In genomic region chr1:26190373-26190987, GRCh38 we compare ENCODE assay signal across 10 cellular contexts. TPM values are rescaled to one million over a fixed set of nuclear protein-coding genes. Genes with fewer than 3 reads are reported as not detected.
DNase-seq lines count a peak whose midpoint lies in the region; ATAC-seq and FAIRE-seq lines count a peak whose summit lies in the region.
"Had no signal": no experiment of that assay in that cellular context is flagged by ENCODE, and none has a peak within 500 bp of the region (broad histone marks: within the 10 kb centered on the region; RNA-seq: fewer than 3 reads in every experiment).

Gene CATSPER4 (plus strand): TSS chr1:26190602. CDS start chr1:26190628, 26 bp downstream.

- H3K9me3 Mint-ChIP-seq in activated CD4-positive, alpha-beta T cell treated with anti-CD3 and anti-CD28 coated beads, Interleukin-2, amount 10 ng/mL, durations not matched to agents 24 days and 14 days = peaks cover 4% of the 10 kb centered on the region
- H3K9me3 Mint-ChIP-seq: stimulated activated naive CD8-positive, alpha-beta T cell treated with anti-CD3 and anti-CD28 coated beads, Interleukin-15, amount 100 ng/mL, for 72 hours had no signal

- H3K27me3 ChIP-seq in small intestine (ENCODE audit: control insufficient read depth in 2 of 2, insufficient read depth in 2 of 2, low read length in 2 of 2) (no peaks in the 10 kb centered on the region), aorta (ENCODE audit: control insufficient read depth in 1 of 2, insufficient read depth in 2 of 2, low read length in 1 of 2) (no peaks in the 10 kb centered on the region)

- 52 to 64% (median 58%) methylated on average over 16 of the region's 16 CpGs for WGBS in small intestine, 3 donors
- 48 to 57% methylated on average over 16 of the region's 16 CpGs for WGBS in aorta, 2 donors

- H3K36me3 ChIP-seq in small intestine (ENCODE audit: control insufficient read depth in 2 of 2, insufficient read depth in 2 of 2, low read length in 2 of 2) (peaks cover 2 to 8% of the 10 kb centered on the region in 2 donors), aorta (ENCODE audit: control insufficient read depth in 1 of 2, insufficient read depth in 2 of 2, low read length in 1 of 2) (no peaks in the 10 kb centered on the region)

- H3K27ac Mint-ChIP-seq in activated CD4-positive, alpha-beta T cell treated with anti-CD3 and anti-CD28 coated beads, Interleukin-2, amount 10 ng/mL, durations not matched to agents 24 days and 14 days = no peak within 1 kb of the TSS

- H3K9me3 ChIP-seq in small intestine (ENCODE audit: control insufficient read depth, low read depth) = no peaks in the 10 kb centered on the region
- H3K9me3 ChIP-seq in aorta (ENCODE audit: control insufficient read depth, low read length) = no peaks in the 10 kb centered on the region

- H3K4me3 ChIP-seq in small intestine (ENCODE audit: low read depth in 1 of 2, low read length in 2 of 2) = no peak within 1 kb of the TSS
- H3K4me3 ChIP-seq in aorta (ENCODE audit: low read length in 2 of 2) = no peak within 1 kb of the TSS

- H3K4me3 Mint-ChIP-seq in activated CD4-positive, alpha-beta T cell treated with anti-CD3 and anti-CD28 coated beads, Interleukin-2, amount 10 ng/mL, durations not matched to agents 24 days and 14 days = peak within 1 kb of the TSS; percentile 47

- peaks cover 24% of the 10 kb centered on the region for H3K4me1 Mint-ChIP-seq in activated CD4-positive, alpha-beta T cell treated with anti-CD3 and anti-CD28 coated beads, Interleukin-2, amount 10 ng/mL, durations not matched to agents 24 days and 14 days

- peak; percentile 57 for DNase-seq in activated CD4-positive, alpha-beta T cell treated with anti-CD3 and anti-CD28 coated beads, Interleukin-2, amount 10 ng/mL, durations not matched to agents 24 days and 14 days
- DNase-seq in activated CD4-positive, alpha-beta T cell treated with anti-CD3 and anti-CD28 coated beads, Interleukin-2, amount 50 U/mL, for 4 hours = no peak
- DNase-seq in RCC 7860 (ENCODE audit: low spot score) (peak; percentile 64), fibroblast of peridontal ligament (ENCODE audit: extremely low read depth) (peak; percentile 13), small intestine (peak; percentile 10), AG08396 (ENCODE audit: low spot score) (no peak), aorta (no peak)
- DNase-seq: stimulated activated naive CD8-positive, alpha-beta T cell treated with anti-CD3 and anti-CD28 coated beads, Interleukin-15, amount 100 ng/mL, for 72 hours had no signal

- intact Hi-C loops in activated CD4-positive, alpha-beta T cell treated with anti-CD3 and anti-CD28 coated beads, Interleukin-2, amount 10 ng/mL, durations not matched to agents 24 days and 14 days (cut with micrococcal nuclease) = no loop called here
- intact Hi-C loops in aorta (cut with DNase I) = no loop called here

- peaks cover 2% of the 10 kb centered on the region for H3K27me3 Mint-ChIP-seq in activated CD4-positive, alpha-beta T cell treated with anti-CD3 and anti-CD28 coated beads, Interleukin-2, amount 10 ng/mL, durations not matched to agents 24 days and 14 days
- H3K27me3 Mint-ChIP-seq: stimulated activated naive CD8-positive, alpha-beta T cell treated with anti-CD3 and anti-CD28 coated beads, Interleukin-15, amount 100 ng/mL, for 72 hours had no signal

- no peaks in the 10 kb centered on the region for H3K36me3 Mint-ChIP-seq in activated CD4-positive, alpha-beta T cell treated with anti-CD3 and anti-CD28 coated beads, Interleukin-2, amount 10 ng/mL, durations not matched to agents 24 days and 14 days (ENCODE audit: low read depth)

- H3K4me1 ChIP-seq in small intestine (ENCODE audit: control insufficient read depth in 2 of 2, insufficient read depth in 1 of 2, low read depth in 1 of 2, low read length in 1 of 2) (no peaks in the 10 kb centered on the region), aorta (ENCODE audit: control insufficient read depth in 1 of 2, insufficient read depth in 2 of 2, low read length in 2 of 2) (no peaks in the 10 kb centered on the region)

- no peak for ATAC-seq in HG02973 (IDR thresholded peaks at IDR 0.05; ENCODE audit: unreplicated experiment)
- no peak for ATAC-seq in aorta (ENCODE audit: low FRiP score)
- ATAC-seq: stimulated activated naive CD8-positive, alpha-beta T cell treated with anti-CD3 and anti-CD28 coated beads, Interleukin-15, amount 100 ng/mL, for 72 hours had no signal

- no peak within 1 kb of the TSS for H3K27ac ChIP-seq in small intestine (ENCODE audit: low read depth in 1 of 2, low read length in 1 of 2)
- no peak within 1 kb of the TSS for H3K27ac ChIP-seq in aorta (ENCODE audit: low read depth in 1 of 2, low read length in 2 of 2)

- FAIRE-seq in RCC 7860 (lab: Jason Lieb, UNC) (no peak), small intestine (lab: Jason Lieb, UNC) (no peak)
- FAIRE-seq: G401.6 had no signal

RNA-seq across cellular contexts. Expression of gene CATSPER4, which starts in this region (rescaled TPM):
- total RNA-seq in activated CD4-positive, alpha-beta T cell treated with anti-CD3 and anti-CD28 coated beads, Interleukin-2, amount 10 ng/mL, durations not matched to agents 24 days and 14 days = not detected in 2 replicates
- polyA plus RNA-seq in small intestine = not detected
- not detected for total RNA-seq in aorta
- polyA plus RNA-seq in aorta = not detected

Comparison
In these comparisons a context has a peak if more than half of its experiments do, and no peak if none do; other contexts are left out.
1. Peak in DNase-seq in activated CD4-positive, alpha-beta T cell treated with anti-CD3 and anti-CD28 coated beads, Interleukin-2, amount 10 ng/mL, durations not matched to agents 24 days and 14 days; RNA of the gene not detected or under 1 TPM.
2. Peak in DNase-seq in small intestine; RNA of the gene not detected or under 1 TPM.
3. DNase-seq: peak in RCC 7860 (single experiment) and fibroblast of peridontal ligament (single experiment); none in activated CD4-positive, alpha-beta T cell treated with anti-CD3 and anti-CD28 coated beads, Interleukin-2, amount 50 U/mL, for 4 hours (0 of 2), AG08396 (single experiment) and aorta (0 of 2).